Comparison of ENCODE assay signal across 7 cellular contexts in genomic region chr1:220169887-220170286, GRCh38.
DNase-seq lines count a peak whose midpoint lies in the region; ATAC-seq, FAIRE-seq and TF ChIP-seq lines count a peak whose summit lies in the region.
"Not testable (repeated sequence)": the region's sequence is repeated elsewhere in the genome, so short reads cannot be mapped to it uniquely, and the experiment has no call there.

No MANE protein-coding gene starts in this region.

- not testable (repeated sequence) for H3K4me3 ChIP-seq in HEK293 (ENCODE audit: low read depth, low read length); K562

- H3K9ac ChIP-seq in K562 (ENCODE audit: insufficient read depth in 1 of 2, low read depth in 2 of 2, low read length in 2 of 2): not testable (repeated sequence)

- FAIRE-seq in K562 (lab: Jason Lieb, UNC): not testable (repeated sequence)

- POLR2A ChIA-PET in HEK293 (lab: Yijun Ruan, JAX); K562 (lab: Yijun Ruan, JAX): not testable (repeated sequence)

- not testable (repeated sequence) for H3K79me2 ChIP-seq in K562 (ENCODE audit: control insufficient read depth, insufficient read depth, low read length)

- H3K27me3 Mint-ChIP-seq in chondrocyte (ENCODE audit: low read depth); endothelial cell (ENCODE audit: unreplicated experiment); glutamatergic neuron (ENCODE audit: unreplicated experiment); neural crest cell (ENCODE audit: low read depth); stimulated activated naive B cell treated with anti-CD40 and anti-IgM and Interleukin-4, amounts not matched to agents 10 μg/mL and 1 μg/mL and 100 μg/mL, for 72 hours: not testable (repeated sequence)

- 96% methylated on average over 4 of the region's 4 CpGs for WGBS in K562 (ENCODE audit: insufficient coverage, low coverage, missing lambda C conversion rate)

- H2AFZ ChIP-seq in K562 (ENCODE audit: low read depth, low read length): not testable (repeated sequence)

- H3K27ac Mint-ChIP-seq in chondrocyte (ENCODE audit: unreplicated experiment): peak overlapping the region; percentile 55
- H3K27ac Mint-ChIP-seq in endothelial cell (ENCODE audit: unreplicated experiment): not testable (repeated sequence)
- H3K27ac Mint-ChIP-seq in glutamatergic neuron (ENCODE audit: unreplicated experiment): peak overlapping the region; percentile 14
- H3K27ac Mint-ChIP-seq in neural crest cell (ENCODE audit: unreplicated experiment): peak overlapping the region; percentile 60
- H3K27ac Mint-ChIP-seq in stimulated activated naive B cell treated with anti-CD40 and anti-IgM and Interleukin-4, amounts not matched to agents 10 μg/mL and 1 μg/mL and 100 μg/mL, for 72 hours: peak overlapping the region; percentile 9

- not testable (repeated sequence) for DNase-seq in K562 (ENCODE audit: extremely low read depth in 1 of 4, low spot score in 3 of 4); chondrocyte (ENCODE audit: low spot score); endothelial cell (ENCODE audit: low spot score); glutamatergic neuron; neural crest cell (ENCODE audit: low read depth, low spot score); stimulated activated naive B cell treated with anti-CD40 and anti-IgM and Interleukin-4, amounts not matched to agents 10 μg/mL and 1 μg/mL and 100 μg/mL, for 72 hours

- not testable (repeated sequence) for TF ChIP-seq EP300 in K562 (IDR thresholded peaks at IDR 0.05; ENCODE audit: low read length)

- not testable (repeated sequence) for TF ChIP-seq POLR2A in K562 (conservative IDR thresholded peaks at IDR 0.05)

- not testable (repeated sequence) for H3K4me1 Mint-ChIP-seq in chondrocyte (ENCODE audit: low read depth); endothelial cell (ENCODE audit: unreplicated experiment); neural crest cell; stimulated activated naive B cell treated with anti-CD40 and anti-IgM and Interleukin-4, amounts not matched to agents 10 μg/mL and 1 μg/mL and 100 μg/mL, for 72 hours
- peaks cover 25% of the 10 kb centered on the region for H3K4me1 Mint-ChIP-seq in glutamatergic neuron (ENCODE audit: low read depth, unreplicated experiment)

- not testable (repeated sequence) for TF ChIP-seq RAD21 in K562 (CRISPR knock-in tag; conservative IDR thresholded peaks at IDR 0.05 in 1 of 2, IDR thresholded peaks at IDR 0.05 in 1 of 2)

- not testable (repeated sequence) for BruUV-seq in K562 (replicated peaks; lab: Mats Ljungman, UMichigan)

- H3K36me3 Mint-ChIP-seq in chondrocyte (ENCODE audit: low read depth) (peaks cover 26% of the 10 kb centered on the region), endothelial cell (ENCODE audit: low read depth, unreplicated experiment) (peaks cover 22% of the 10 kb centered on the region), neural crest cell (ENCODE audit: low read depth) (peaks cover 18% of the 10 kb centered on the region)
- not testable (repeated sequence) for H3K36me3 Mint-ChIP-seq in glutamatergic neuron (ENCODE audit: unreplicated experiment)
- H3K36me3 Mint-ChIP-seq in stimulated activated naive B cell treated with anti-CD40 and anti-IgM and Interleukin-4, amounts not matched to agents 10 μg/mL and 1 μg/mL and 100 μg/mL, for 72 hours: peaks cover 43 to 56% of the 10 kb centered on the region in 2 donors

- ATAC-seq in K562; stimulated activated naive B cell treated with anti-CD40 and anti-IgM and Interleukin-4, amounts not matched to agents 10 μg/mL and 1 μg/mL and 100 μg/mL, for 72 hours (replicated peaks): not testable (repeated sequence)

- not testable (repeated sequence) for H3K4me1 ChIP-seq in HEK293 (ENCODE audit: control insufficient read depth, insufficient read depth, low read length); K562 (replicated peaks in 1 of 2; ENCODE audit: control insufficient read depth in 2 of 2, insufficient read depth in 2 of 2, low read length in 2 of 2)

- in situ Hi-C loops in K562 (cut with MboI): not testable (repeated sequence)

- intact Hi-C loops in K562 (cut with micrococcal nuclease): not testable (repeated sequence)

- H3K9me3 ChIP-seq in HEK293 (ENCODE audit: control insufficient read depth, insufficient read depth, low read depth, low read length); K562 (replicated peaks; ENCODE audit: control insufficient read depth, insufficient read depth, low read depth, low read length): not testable (repeated sequence)

- not testable (repeated sequence) for TF ChIP-seq CTCF in HEK293 (tag by site-specific recombination; IDR thresholded peaks at IDR 0.05); K562 (IDR thresholded peaks at IDR 0.05 in 2 of 3, conservative IDR thresholded peaks at IDR 0.05 in 1 of 3; ENCODE audit: insufficient read depth in 2 of 3, low read depth in 1 of 3, low read length in 3 of 3); chondrocyte (IDR thresholded peaks at IDR 0.05); endothelial cell (IDR thresholded peaks at IDR 0.05; ENCODE audit: unreplicated experiment); glutamatergic neuron (IDR thresholded peaks at IDR 0.05; ENCODE audit: partially characterized antibody, unreplicated experiment); neural crest cell (conservative IDR thresholded peaks at IDR 0.05)

- H3K27ac ChIP-seq in HEK293 (ENCODE audit: extremely low read depth, low read depth, low read length); K562 (ENCODE audit: extremely low read depth, low read depth, low read length): not testable (repeated sequence)

- H3K27me3 ChIP-seq in K562 (ENCODE audit: control insufficient read depth in 2 of 2, insufficient read depth in 2 of 2, low read length in 2 of 2): not testable (repeated sequence)

- CTCF ChIA-PET in HEK293 (lab: Yijun Ruan, JAX); K562 (lab: Yijun Ruan, JAX; ENCODE audit: low intra/inter-chr PET ratio): not testable (repeated sequence)

- H3K4me3 Mint-ChIP-seq in chondrocyte (ENCODE audit: unreplicated experiment); glutamatergic neuron (ENCODE audit: unreplicated experiment); neural crest cell; stimulated activated naive B cell treated with anti-CD40 and anti-IgM and Interleukin-4, amounts not matched to agents 10 μg/mL and 1 μg/mL and 100 μg/mL, for 72 hours: not testable (repeated sequence)
- peak overlapping the region; percentile 53 for H3K4me3 Mint-ChIP-seq in endothelial cell (ENCODE audit: unreplicated experiment)

- not testable (repeated sequence) for H3K9me3 Mint-ChIP-seq in chondrocyte (ENCODE audit: low read depth); endothelial cell (ENCODE audit: unreplicated experiment); glutamatergic neuron (ENCODE audit: unreplicated experiment); neural crest cell; stimulated activated naive B cell treated with anti-CD40 and anti-IgM and Interleukin-4, amounts not matched to agents 10 μg/mL and 1 μg/mL and 100 μg/mL, for 72 hours

- peaks cover 0 to 68% of the 10 kb centered on the region in 2 experiments for H3K36me3 ChIP-seq in HEK293 (ENCODE audit: control insufficient read depth in 2 of 2, insufficient read depth in 1 of 2, low read length in 2 of 2)
- peaks cover 69% of the 10 kb centered on the region for H3K36me3 ChIP-seq in K562 (ENCODE audit: control insufficient read depth, insufficient read depth, low read length)

- H3K9me1 ChIP-seq in K562 (ENCODE audit: control insufficient read depth, insufficient read depth, low read length): not testable (repeated sequence)

- H4K20me1 ChIP-seq in K562 (replicated peaks; ENCODE audit: control insufficient read depth, insufficient read depth, low read length): not testable (repeated sequence)

- H3K4me2 ChIP-seq in K562 (ENCODE audit: insufficient read depth, low read length): not testable (repeated sequence)

TF ChIP-seq in HEK293, 187 proteins besides CTCF, POLR2A, EP300 and RAD21 (continues in another document):
- TF ChIP-seq ZNF146 (tag by site-specific recombination; IDR thresholded peaks at IDR 0.05) (peak; percentile 98), ZNF580 (tag by site-specific recombination; IDR thresholded peaks at IDR 0.05) (0 out of 2 replicates have a peak, but pooled peaks have one; percentile 37), ZNF202 (tag by site-specific recombination; IDR thresholded peaks at IDR 0.05; ENCODE audit: borderline replicate concordance) (0 out of 2 replicates have a peak, but pooled peaks have one; percentile 44)

TF ChIP-seq in K562, 482 proteins besides CTCF, POLR2A, EP300 and RAD21:
- TF ChIP-seq ZNF146 (CRISPR knock-in tag; IDR thresholded peaks at IDR 0.05; ENCODE audit: unreplicated experiment): peak; percentile 92
